In genomic region chr5:62111428-62111827, GRCh38 we compare ENCODE assay signal across 24 cellular contexts.
"Had no signal": no experiment of that assay in that cellular context is flagged by ENCODE, and none has a peak within 500 bp of the region (broad histone marks: within the 10 kb centered on the region; RNA-seq: fewer than 3 reads in every experiment).

No MANE protein-coding gene starts in this region.

- H3K4me3 ChIP-seq: body of pancreas, hepatocyte, left lung, lung, ovary, prostate gland, testis, uterus had no signal

- H3K27ac ChIP-seq: body of pancreas, hepatocyte, left lung, ovary, prostate gland, testis, uterus had no signal

- H3K9me3 ChIP-seq: body of pancreas, left lung, ovary, prostate gland, testis, uterus had no signal

- H3K9me3 Mint-ChIP-seq: activated naive CD4-positive, alpha-beta T cell treated with anti-CD3 and anti-CD28 coated beads, Interleukin-2, amount 10 ng/mL, durations not matched to agents 7 days and 5 days; activated naive CD8-positive, alpha-beta T cell treated with anti-CD3 and anti-CD28 coated beads, Interleukin-2, amount 50 U/mL, for 24 hours; activated T-cell treated with anti-CD3 and anti-CD28 coated beads, Interleukin-2, amount 50 U/mL, for 4 hours; dendritic cell treated with granulocyte-macrophage colony-stimulating factor and Interleukin-4, amounts not matched to agents 40 ng/mL and 50 ng/mL, for 4 days; natural killer cell; T-helper 1 cell treated with Interleukin-12 subunit alpha and Interleukin-12 subunit beta and Interleukin-4 antibody, amounts not matched to agents 30 μg/mL and 1 μg/mL, for 36 hours had no signal

- H3K4me3 Mint-ChIP-seq: activated naive CD4-positive, alpha-beta T cell treated with anti-CD3 and anti-CD28 coated beads, Interleukin-2, amount 10 ng/mL, durations not matched to agents 7 days and 5 days; activated naive CD8-positive, alpha-beta T cell treated with anti-CD3 and anti-CD28 coated beads, Interleukin-2, amount 50 U/mL, for 24 hours; activated T-cell treated with anti-CD3 and anti-CD28 coated beads, Interleukin-2, amount 50 U/mL, for 4 hours; dendritic cell treated with granulocyte-macrophage colony-stimulating factor and Interleukin-4, amounts not matched to agents 40 ng/mL and 50 ng/mL, for 4 days; immature natural killer cell; natural killer cell; T-helper 1 cell treated with Interleukin-12 subunit alpha and Interleukin-12 subunit beta and Interleukin-4 antibody, amounts not matched to agents 30 μg/mL and 1 μg/mL, for 36 hours had no signal

- H3K27me3 ChIP-seq: body of pancreas, left lung, ovary, testis, uterus had no signal

- H3K4me1 Mint-ChIP-seq: activated naive CD4-positive, alpha-beta T cell treated with anti-CD3 and anti-CD28 coated beads, Interleukin-2, amount 10 ng/mL, durations not matched to agents 7 days and 5 days; activated naive CD8-positive, alpha-beta T cell treated with anti-CD3 and anti-CD28 coated beads, Interleukin-2, amount 50 U/mL, for 24 hours; immature natural killer cell; natural killer cell had no signal

- H3K79me2 ChIP-seq: hepatocyte had no signal

- H3K4me2 ChIP-seq: hepatocyte had no signal

- H3K27me3 Mint-ChIP-seq: activated naive CD4-positive, alpha-beta T cell treated with anti-CD3 and anti-CD28 coated beads, Interleukin-2, amount 10 ng/mL, durations not matched to agents 7 days and 5 days; dendritic cell treated with granulocyte-macrophage colony-stimulating factor and Interleukin-4, amounts not matched to agents 40 ng/mL and 50 ng/mL, for 4 days had no signal

- H2AFZ ChIP-seq: hepatocyte had no signal

- H3K36me3 ChIP-seq: left lung, ovary, prostate gland, uterus had no signal

- H3K27ac Mint-ChIP-seq: activated naive CD4-positive, alpha-beta T cell treated with anti-CD3 and anti-CD28 coated beads, Interleukin-2, amount 10 ng/mL, durations not matched to agents 7 days and 5 days; activated naive CD8-positive, alpha-beta T cell treated with anti-CD3 and anti-CD28 coated beads, Interleukin-2, amount 50 U/mL, for 24 hours; dendritic cell treated with granulocyte-macrophage colony-stimulating factor and Interleukin-4, amounts not matched to agents 40 ng/mL and 50 ng/mL, for 4 days; immature natural killer cell; natural killer cell; T-helper 1 cell treated with Interleukin-12 subunit alpha and Interleukin-12 subunit beta and Interleukin-4 antibody, amounts not matched to agents 30 μg/mL and 1 μg/mL, for 36 hours had no signal

- ATAC-seq: activated naive CD8-positive, alpha-beta T cell treated with anti-CD3 and anti-CD28 coated beads, Interleukin-2, amount 50 U/mL, for 24 hours; body of pancreas; left lung; natural killer cell had no signal

- H3K36me3 Mint-ChIP-seq: activated naive CD4-positive, alpha-beta T cell treated with anti-CD3 and anti-CD28 coated beads, Interleukin-2, amount 10 ng/mL, durations not matched to agents 7 days and 5 days; immature natural killer cell; natural killer cell had no signal

- H3K4me1 ChIP-seq: body of pancreas, left lung, prostate gland, testis, uterus had no signal

- DNase-seq: activated CD4-positive, CD25-positive, alpha-beta regulatory T cell treated with anti-CD3 and anti-CD28 coated beads, Interleukin-2, amount 50 U/mL, for 72 hours; activated CD8-positive, alpha-beta memory T cell treated with anti-CD3 and anti-CD28 coated beads, Interleukin-2, amount 50 U/mL, for 4 hours; activated effector memory CD4-positive, alpha-beta T cell treated with Interleukin-2 at 50 U/mL for 16 hours; activated naive CD4-positive, alpha-beta T cell treated with anti-CD3 and anti-CD28 coated beads, Interleukin-2, amount 10 ng/mL, durations not matched to agents 7 days and 5 days; activated naive CD8-positive, alpha-beta T cell treated with anti-CD3 and anti-CD28 coated beads, Interleukin-2, amount 50 U/mL, for 24 hours; activated T-cell treated with anti-CD3 and anti-CD28 coated beads, Interleukin-2, amount 50 U/mL, for 4 hours; anterior cingulate cortex; body of pancreas; effector CD4-positive, alpha-beta T cell; foreskin melanocyte; immature natural killer cell; kidney glomerular epithelial cell; left lung; natural killer cell; ovary; stimulated activated CD4-positive, alpha-beta T cell treated with anti-CD3 and anti-CD28 coated beads, Interleukin-4, amount 100 ng/mL, for 24 hours; testis; trophoblast cell; uterus had no signal
